In genomic region chr4:1069394-1069793, GRCh38 we compare ENCODE assay signal across 28 cellular contexts.
"Had no signal": no experiment of that assay in that cellular context is flagged by ENCODE, and none has a peak within 500 bp of the region (broad histone marks: within the 10 kb centered on the region; RNA-seq: fewer than 3 reads in every experiment).

No MANE protein-coding gene starts in this region.

- H3K9ac ChIP-seq: neural progenitor cell, parathyroid adenoma had no signal

- H3K27ac ChIP-seq: left lung, neural progenitor cell, neutrophil, parathyroid adenoma, right atrium auricular region, right lobe of liver, tibial nerve, vagina had no signal

- H3K4me3 ChIP-seq: left lung, lung, neural progenitor cell, right atrium auricular region, right lobe of liver, smooth muscle cell, tibial nerve, vagina had no signal

- H2AFZ ChIP-seq: neural progenitor cell, parathyroid adenoma had no signal

- H3K9me3 ChIP-seq: left lung, neutrophil, right atrium auricular region, right lobe of liver, tibial nerve, vagina had no signal

- H3K4me1 ChIP-seq: left lung, neural progenitor cell, parathyroid adenoma, right atrium auricular region, right lobe of liver, vagina had no signal

- H3K4me2 ChIP-seq: neural progenitor cell, smooth muscle cell had no signal

- H3K27me3 ChIP-seq: right atrium auricular region, tibial nerve, vagina had no signal

- ATAC-seq: left colon; left lung; natural killer cell; right lobe of liver; stimulated activated memory B cell treated with anti-CD40 and anti-IgM and Interleukin-4, amounts not matched to agents 10 μg/mL and 1 μg/mL and 100 μg/mL, for 72 hours; stimulated activated naive CD8-positive, alpha-beta T cell treated with anti-CD3 and anti-CD28 coated beads, Interleukin-15, amount 100 ng/mL, for 72 hours had no signal

- H3K36me3 ChIP-seq: left lung, neural progenitor cell, neutrophil, right atrium auricular region, right lobe of liver, tibial nerve, vagina had no signal

- DNase-seq: hypothalamus; immature natural killer cell; kidney; left lung; mesendoderm; naive B cell; natural killer cell; nephron progenitor cell; occipital lobe; stimulated activated CD4-positive, alpha-beta T cell treated with anti-CD3 and anti-CD28 coated beads, Interleukin-1b, Interleukin-23, amount 100 ng/mL, for 48 hours; stimulated activated CD4-positive, alpha-beta T cell treated with anti-CD3 and anti-CD28 coated beads, Interleukin-2, amount 100 ng/mL, for 48 hours; stimulated activated CD4-positive, alpha-beta T cell treated with anti-CD3 and anti-CD28 coated beads, Interleukin-4, amount 100 ng/mL, for 4 hours; stimulated activated CD8-positive, alpha-beta memory T cell treated with anti-CD3 and anti-CD28 coated beads, Interleukin-4, amount 100 ng/mL, for 48 hours; stimulated activated naive CD4-positive, alpha-beta T cell treated with Interleukin-2 at 50 U/mL for 16 hours; stimulated activated naive CD8-positive, alpha-beta T cell treated with anti-CD3 and anti-CD28 coated beads, Interleukin-15, amount 100 ng/mL, for 72 hours; substantia nigra had no signal

- FAIRE-seq: islet of Langerhans, kidney had no signal

- H3K79me2 ChIP-seq: parathyroid adenoma had no signal
